Comparison of ENCODE assay signal across 8 cellular contexts in the genomic region with DNA sequence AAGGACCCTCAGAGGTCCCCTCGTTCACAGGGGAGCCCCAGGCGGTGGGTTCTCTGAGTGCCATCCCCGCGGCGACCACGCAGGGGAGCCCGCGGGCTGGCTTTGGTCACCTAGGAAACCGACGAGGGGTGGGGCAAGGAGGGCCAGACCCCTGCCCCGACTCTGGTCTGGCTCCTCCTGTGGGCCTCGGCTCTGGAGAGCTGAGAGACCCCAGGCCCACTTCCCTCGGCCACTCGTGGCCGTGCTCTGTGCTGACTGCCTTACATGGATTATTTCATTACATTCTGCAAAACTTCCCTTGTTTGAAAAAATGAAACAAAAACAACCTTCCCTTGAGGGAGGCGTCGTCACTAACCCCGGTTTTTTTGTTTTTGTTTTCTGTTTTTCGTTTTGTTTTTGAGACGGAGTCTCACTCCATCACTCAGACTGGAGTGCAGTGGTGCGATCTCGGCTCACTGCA. TPM values are rescaled to one million over a fixed set of nuclear protein-coding genes. Genes with fewer than 3 reads are reported as not detected.
A peak's percentile ranks its signal among the peaks of the same experiment; 100 is the strongest.
DNase-seq lines count a peak whose midpoint lies in the region; ATAC-seq and TF ChIP-seq lines count a peak whose summit lies in the region.

No MANE protein-coding gene starts in this region.

- H3K4me1 Mint-ChIP-seq in CD4-positive, CD25-positive, alpha-beta regulatory T cell, result peaks cover 9 to 37% (median 23%) of the 10 kb centered on the region in 4 donors
- peaks cover 21 to 22% of the 10 kb centered on the region in 2 donors for H3K4me1 Mint-ChIP-seq in effector memory CD8-positive, alpha-beta T cell (ENCODE audit: low read depth in 2 of 2)
- H3K4me1 Mint-ChIP-seq in naive thymus-derived CD8-positive, alpha-beta T cell, result peaks cover 27 to 35% (median 31%) of the 10 kb centered on the region in 4 donors

- intact Hi-C loops in stomach (cut with DNase I; ENCODE audit: low total_unique reads), result no loop called here

- DNase-seq in CD4-positive, CD25-positive, alpha-beta regulatory T cell, result peak; percentile 65 to 72 (median 71)
- peak; percentile 74 to 77 for DNase-seq in activated CD4-positive, alpha-beta T cell treated with anti-CD3 and anti-CD28 coated beads, Interleukin-2, amount 50 U/mL, for 48 hours
- peak; percentile 60 to 74 (median 73) for DNase-seq in effector memory CD8-positive, alpha-beta T cell
- DNase-seq in naive thymus-derived CD8-positive, alpha-beta T cell, result peak; percentile 54 to 79 (median 73)
- DNase-seq in stomach (peak; percentile 42), G401 (ENCODE audit: low spot score) (no peak)

- peak overlapping the region; percentile 45 to 94 (median 88) for H3K27ac Mint-ChIP-seq in CD4-positive, CD25-positive, alpha-beta regulatory T cell
- peak overlapping the region; percentile 95 to 97 for H3K27ac Mint-ChIP-seq in effector memory CD8-positive, alpha-beta T cell
- H3K27ac Mint-ChIP-seq in naive thymus-derived CD8-positive, alpha-beta T cell, result peak overlapping the region; percentile 85 to 98 (median 95)

- peaks cover 4 to 7% of the 10 kb centered on the region in 2 experiments for H3K9me3 ChIP-seq in CD4-positive, CD25-positive, alpha-beta regulatory T cell (ENCODE audit: control insufficient read depth in 2 of 2, low read length in 2 of 2)
- peaks cover 11 to 21% (median 19%) of the 10 kb centered on the region in 4 donors for H3K9me3 ChIP-seq in stomach

- TF ChIP-seq POLR2A in stomach (IDR thresholded peaks at IDR 0.05), result no peak

- no peaks in the 10 kb centered on the region for H3K36me3 Mint-ChIP-seq in CD4-positive, CD25-positive, alpha-beta regulatory T cell
- H3K36me3 Mint-ChIP-seq in effector memory CD8-positive, alpha-beta T cell (ENCODE audit: insufficient read depth), result peaks cover 11% of the 10 kb centered on the region
- H3K36me3 Mint-ChIP-seq in naive thymus-derived CD8-positive, alpha-beta T cell, result peaks cover 0 to 5% (median 0%) of the 10 kb centered on the region in 3 donors

- POLR2A ChIA-PET in naive thymus-derived CD8-positive, alpha-beta T cell (lab: Charles Lee), result interaction anchor here (0.8 to 2.2 kb wide), 14 partner anchors 14 to 189 kb away, joined by 3 to 13 read pairs (median 6); a partner anchor contains a TSS

- WGBS in stomach, 5 donors, result 7 to 18% (median 9%) methylated on average over 11 to 22 of the region's 22 CpGs

- no peaks in the 10 kb centered on the region for H3K36me3 ChIP-seq in CD4-positive, CD25-positive, alpha-beta regulatory T cell (ENCODE audit: control insufficient read depth, insufficient read depth, low read length)
- no peaks in the 10 kb centered on the region for H3K36me3 ChIP-seq in stomach

- in situ Hi-C loops in G401 (cut with HindIII; ENCODE audit: low sequenced_read_pairs), result no loop called here

- H3K4me3 ChIP-seq in CD4-positive, CD25-positive, alpha-beta regulatory T cell (ENCODE audit: low read depth, low read length), result peak overlapping the region; percentile 84
- peak overlapping the region; percentile 18 to 43 (median 36) for H3K4me3 ChIP-seq in stomach

- peak overlapping the region; percentile 65 for H3K27ac ChIP-seq in CD4-positive, CD25-positive, alpha-beta regulatory T cell (ENCODE audit: insufficient read depth, low read length, poor library complexity, severe bottlenecking)
- peak overlapping the region in 4 of 5 donors; percentile 38 to 75 (median 58) for H3K27ac ChIP-seq in stomach

- peak overlapping the region; percentile 70 to 98 (median 88) for H3K4me3 Mint-ChIP-seq in CD4-positive, CD25-positive, alpha-beta regulatory T cell
- peak overlapping the region; percentile 90 to 92 for H3K4me3 Mint-ChIP-seq in effector memory CD8-positive, alpha-beta T cell
- peak overlapping the region; percentile 82 to 93 (median 86) for H3K4me3 Mint-ChIP-seq in naive thymus-derived CD8-positive, alpha-beta T cell

- no peak for TF ChIP-seq EP300 in stomach (IDR thresholded peaks at IDR 0.05)

- H3K4me1 ChIP-seq in CD4-positive, CD25-positive, alpha-beta regulatory T cell (ENCODE audit: control insufficient read depth, insufficient read depth, low read length, poor library complexity, severe bottlenecking), result peaks cover 25% of the 10 kb centered on the region
- H3K4me1 ChIP-seq in stomach, result peaks cover 8 to 22% (median 9%) of the 10 kb centered on the region in 4 donors

- no peaks in the 10 kb centered on the region for H3K27me3 Mint-ChIP-seq in CD4-positive, CD25-positive, alpha-beta regulatory T cell
- no peaks in the 10 kb centered on the region for H3K27me3 Mint-ChIP-seq in effector memory CD8-positive, alpha-beta T cell
- no peaks in the 10 kb centered on the region for H3K27me3 Mint-ChIP-seq in naive thymus-derived CD8-positive, alpha-beta T cell

- peaks cover 0 to 4% (median 0%) of the 10 kb centered on the region in 7 donors for H3K9me3 Mint-ChIP-seq in CD4-positive, CD25-positive, alpha-beta regulatory T cell
- H3K9me3 Mint-ChIP-seq in effector memory CD8-positive, alpha-beta T cell, result no peaks in the 10 kb centered on the region
- H3K9me3 Mint-ChIP-seq in naive thymus-derived CD8-positive, alpha-beta T cell, result peaks cover 0 to 12% (median 0%) of the 10 kb centered on the region in 9 donors

- TF ChIP-seq CTCF in LNCAP (IDR thresholded peaks at IDR 0.05) (peak; percentile 89), stomach (IDR thresholded peaks at IDR 0.05) (peak in 4 of 7 experiments; percentile 41 to 63 (median 49))

- ATAC-seq in CD4-positive, CD25-positive, alpha-beta regulatory T cell (ENCODE audit: low read depth in 2 of 2), result peak; percentile 86
- peak; percentile 86 for ATAC-seq in GM19455 (IDR thresholded peaks at IDR 0.05; ENCODE audit: unreplicated experiment)
- ATAC-seq in effector memory CD8-positive, alpha-beta T cell (replicated peaks), result peak; percentile 90
- ATAC-seq in naive thymus-derived CD8-positive, alpha-beta T cell, result peak; percentile 82 to 90

- H3K27me3 ChIP-seq in CD4-positive, CD25-positive, alpha-beta regulatory T cell (ENCODE audit: control insufficient read depth, insufficient read depth, low read length), result no peaks in the 10 kb centered on the region
- peaks cover 0 to 49% (median 6%) of the 10 kb centered on the region in 3 donors for H3K27me3 ChIP-seq in stomach

RNA-seq across cellular contexts. Expression of a gene that starts 15.2 kb away (rescaled TPM):
- total RNA-seq in CD4-positive, CD25-positive, alpha-beta regulatory T cell, result 153 TPM
- polyA plus RNA-seq in CD4-positive, CD25-positive, alpha-beta regulatory T cell, result 10 to 100 TPM; 47.4 to 56.9 (median 48.9) TPM
- total RNA-seq in naive thymus-derived CD8-positive, alpha-beta T cell, result 100 to 1,000 TPM; 177 to 193 TPM
- polyA plus RNA-seq in naive thymus-derived CD8-positive, alpha-beta T cell, result 10 to 100 TPM; 48.9 to 60.8 (median 54.6) TPM
- 10 to 100 TPM in 2 of 5 donors, 1 to 10 TPM in 2, not detected in 1; 4.2 to 77.0 (median 12.5) TPM for total RNA-seq in stomach
- 1 to 10 TPM; 1.9 to 6.0 (median 5.0) TPM for polyA plus RNA-seq in stomach
- not detected in 2 replicates for total RNA-seq in G401 (2014; rRNA removed; shearing (Covaris generic))

RNA-seq across cellular contexts. Expression of a gene that starts 23.1 kb away (rescaled TPM):
- 537 TPM for total RNA-seq in CD4-positive, CD25-positive, alpha-beta regulatory T cell
- 1,000 to 10,000 TPM in 2 of 4 donors, 100 to 1,000 TPM in 2; 861 to 1,162 (median 988) TPM for polyA plus RNA-seq in CD4-positive, CD25-positive, alpha-beta regulatory T cell
- total RNA-seq in naive thymus-derived CD8-positive, alpha-beta T cell, result 100 to 1,000 TPM; 295 to 297 TPM
- polyA plus RNA-seq in naive thymus-derived CD8-positive, alpha-beta T cell, result 1,000 to 10,000 TPM in 2 of 3 donors, 100 to 1,000 TPM in 1; 740 to 1,115 (median 1,110) TPM
- 10 to 100 TPM in 3 of 5 donors, 1 to 10 TPM in 2; 1.8 to 50.4 (median 14.2) TPM for total RNA-seq in stomach
- polyA plus RNA-seq in stomach, result 10 to 100 TPM; 17.6 to 23.8 (median 22.8) TPM
- not detected in 2 replicates for total RNA-seq in G401 (2014; rRNA removed; shearing (Covaris generic))

RNA-seq across cellular contexts. Expression of a gene that starts 54.9 kb away (rescaled TPM):
- total RNA-seq in CD4-positive, CD25-positive, alpha-beta regulatory T cell, result 4.3 TPM
- polyA plus RNA-seq in CD4-positive, CD25-positive, alpha-beta regulatory T cell, result 1 to 10 TPM; 2.5 to 4.4 (median 3.6) TPM
- total RNA-seq in naive thymus-derived CD8-positive, alpha-beta T cell, result 10 to 100 TPM; 13.5 to 13.7 TPM
- polyA plus RNA-seq in naive thymus-derived CD8-positive, alpha-beta T cell, result 1 to 10 TPM; 2.9 to 7.3 (median 4.2) TPM
- total RNA-seq in stomach, result under 1 TPM in 1 of 5 donors, not detected in 4; 0.37 TPM
- under 1 TPM in 2 of 3 donors, not detected in 1; 0.05 to 0.12 TPM for polyA plus RNA-seq in stomach
- not detected in 2 replicates for total RNA-seq in G401 (2014; rRNA removed; shearing (Covaris generic))

Comparison
In these comparisons a context has a peak if more than half of its experiments do, and no peak if none do; other contexts are left out.
1. RNA of a gene that starts 23.1 kb away (total RNA-seq): 537 TPM in CD4-positive, CD25-positive, alpha-beta regulatory T cell (single experiment) and 295 to 297 TPM in naive thymus-derived CD8-positive, alpha-beta T cell; 1.8 to 50.4 TPM in stomach and not detected in G401; every median in the first group is over 4 times any median in the second.
2. Peak in every context shown above with its lines, with median percentiles within 50 percentile points of each other: ATAC-seq, H3K27ac Mint-ChIP-seq and H3K4me3 Mint-ChIP-seq.